Comparison of ENCODE assay signal across 21 cellular contexts in the genomic region with DNA sequence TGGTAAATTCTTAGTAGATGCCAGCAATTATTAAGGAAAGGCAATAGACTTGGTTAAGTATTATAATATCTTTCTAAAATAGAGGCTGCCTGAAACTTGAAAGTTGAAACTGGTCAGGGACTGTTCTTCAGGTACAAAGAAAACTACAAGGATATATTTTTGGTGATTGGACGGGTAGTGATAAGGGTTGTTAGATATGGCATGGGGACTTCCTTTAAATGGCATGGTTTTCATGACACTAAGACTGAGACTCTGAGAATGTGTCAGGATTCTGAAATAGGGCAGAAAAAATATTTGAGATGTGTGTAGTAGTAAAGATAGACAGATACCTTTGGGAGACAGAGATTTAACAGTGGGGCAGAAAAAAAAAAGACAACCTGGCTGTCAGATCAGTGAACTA.
"Had no signal": no experiment of that assay in that cellular context is flagged by ENCODE, and none has a peak within 500 bp of the region (broad histone marks: within the 10 kb centered on the region; RNA-seq: fewer than 3 reads in every experiment).

No MANE protein-coding gene starts in this region.

- H3K4me1 ChIP-seq: colonic mucosa, foreskin keratinocyte, heart right ventricle, left lung, parathyroid adenoma, right lobe of liver had no signal

- DNase-seq: colonic mucosa; dermis blood vessel endothelial cell; effector memory CD4-positive, alpha-beta T cell; foreskin keratinocyte; glutamatergic neuron; heart right ventricle; hippocampal formation; left cardiac atrium; left lung; mammary epithelial cell; naive thymus-derived CD8-positive, alpha-beta T cell; right lobe of liver; small intestine; stimulated activated CD4-positive, alpha-beta T cell treated with anti-CD3 and anti-CD28 coated beads, Interleukin-15, amount 100 ng/mL, for 24 hours; stimulated activated CD4-positive, alpha-beta T cell treated with anti-CD3 and anti-CD28 coated beads, Interleukin-2, amount 100 ng/mL, for 48 hours; stimulated activated naive CD4-positive, alpha-beta T cell; stimulated activated naive CD8-positive, alpha-beta T cell treated with anti-CD3 and anti-CD28 coated beads, Interleukin-15, amount 100 ng/mL, for 72 hours; tibial artery had no signal

- ATAC-seq: foreskin keratinocyte; gastroesophageal sphincter; heart right ventricle; left lung; naive thymus-derived CD8-positive, alpha-beta T cell; stimulated activated naive CD8-positive, alpha-beta T cell treated with anti-CD3 and anti-CD28 coated beads, Interleukin-15, amount 100 ng/mL, for 72 hours had no signal

- H3K9me3 ChIP-seq: colonic mucosa, esophagus muscularis mucosa, gastroesophageal sphincter, left lung, right lobe of liver, tibial artery had no signal

- H2AFZ ChIP-seq: parathyroid adenoma had no signal

- H3K36me3 ChIP-seq: colonic mucosa, esophagus muscularis mucosa, gastroesophageal sphincter, heart right ventricle, left lung, right lobe of liver, tibial artery had no signal

- H3K27ac ChIP-seq: colonic mucosa, esophagus muscularis mucosa, foreskin keratinocyte, gastroesophageal sphincter, heart right ventricle, left lung, parathyroid adenoma, right lobe of liver, tibial artery had no signal

- H3K9ac ChIP-seq: parathyroid adenoma had no signal

- H3K27me3 ChIP-seq: colonic mucosa, esophagus muscularis mucosa, foreskin keratinocyte, gastroesophageal sphincter, heart right ventricle, left lung, right lobe of liver, tibial artery had no signal

- H3K4me3 ChIP-seq: colonic mucosa, esophagus muscularis mucosa, gastroesophageal sphincter, heart right ventricle, left lung, right lobe of liver, tibial artery had no signal

- H3K79me2 ChIP-seq: parathyroid adenoma had no signal
